In genomic region chr1:91020967-91021685, GRCh38 we compare ENCODE assay signal across 8 cellular contexts. TPM values are rescaled to one million over a fixed set of nuclear protein-coding genes. Genes with fewer than 3 reads are reported as not detected.
DNase-seq lines count a peak whose midpoint lies in the region; ATAC-seq and TF ChIP-seq lines count a peak whose summit lies in the region.

No MANE protein-coding gene starts in this region.

- TF ChIP-seq POLR2A in body of pancreas (IDR thresholded peaks at IDR 0.05): no peak

- no peaks in the 10 kb centered on the region for H3K27me3 ChIP-seq in body of pancreas
- H3K27me3 ChIP-seq in iPS-15b (ENCODE audit: control insufficient read depth, insufficient read depth, low read length): no peaks in the 10 kb centered on the region
- H3K27me3 ChIP-seq in skeletal muscle satellite cell (ENCODE audit: control insufficient read depth, insufficient read depth, low read length): no peaks in the 10 kb centered on the region

- H3K4me1 ChIP-seq in body of pancreas (peaks cover 44% of the 10 kb centered on the region), iPS-15b (ENCODE audit: control insufficient read depth, insufficient read depth, low read length) (peaks cover 14% of the 10 kb centered on the region), skeletal muscle satellite cell (ENCODE audit: control insufficient read depth, insufficient read depth, low read length) (peaks cover 16% of the 10 kb centered on the region)

- H3K4me3 ChIP-seq in body of pancreas: peak overlapping the region; percentile 57 to 69
- peak overlapping the region; percentile 94 for H3K4me3 ChIP-seq in iPS-15b (ENCODE audit: low read depth, low read length)
- H3K4me3 ChIP-seq in skeletal muscle satellite cell (ENCODE audit: low read length): peak overlapping the region; percentile 95

- ATAC-seq in GM18499 (IDR thresholded peaks at IDR 0.05; ENCODE audit: insufficient read depth, unreplicated experiment) (peak; percentile 25), HG02840 (IDR thresholded peaks at IDR 0.05; ENCODE audit: low FRiP score, unreplicated experiment) (peak; percentile 35), body of pancreas (peak; percentile 49)

- peak overlapping the region; percentile 97 to 100 (median 99) for H3K27ac ChIP-seq in body of pancreas

- peak overlapping the region; percentile 97 for H3K9ac ChIP-seq in iPS-15b (ENCODE audit: low read depth, low read length)
- H3K9ac ChIP-seq in skeletal muscle satellite cell (ENCODE audit: low read depth, low read length): peak overlapping the region; percentile 97

- TF ChIP-seq CTCF in body of pancreas (IDR thresholded peaks at IDR 0.05): peak in 2 of 7 experiments; percentile 4

- H3K4me2 ChIP-seq in skeletal muscle satellite cell (ENCODE audit: low read length): peak overlapping the region; percentile 99

- H3K9me3 ChIP-seq in body of pancreas (no peaks in the 10 kb centered on the region), iPS-15b (ENCODE audit: control insufficient read depth, insufficient read depth, low read length) (no peaks in the 10 kb centered on the region), skeletal muscle satellite cell (replicated peaks; ENCODE audit: low read length) (no peaks in the 10 kb centered on the region)

- DNase-seq in NCI-H1694 treated with DMSO at 0.1 percent for 48 hours (lab: John Stamatoyannopoulos, UW) (peak; percentile 81), UCSD-AML1 (lab: John Stamatoyannopoulos, UW; ENCODE audit: unreplicated experiment) (peak; percentile 85), body of pancreas (peak; percentile 67 to 79 (median 74)), mesenteric fat pad (ENCODE audit: low spot score) (no peak)

- H3K36me3 ChIP-seq in body of pancreas (replicated peaks in 1 of 2; ENCODE audit: insufficient read depth in 1 of 2, low read depth in 2 of 2): no peaks in the 10 kb centered on the region
- H3K36me3 ChIP-seq in iPS-15b (ENCODE audit: control insufficient read depth, insufficient read depth, low read length): no peaks in the 10 kb centered on the region
- H3K36me3 ChIP-seq in skeletal muscle satellite cell (ENCODE audit: insufficient read depth, low read length): peaks cover 7% of the 10 kb centered on the region

- 1 to 3% methylated on average over 7 to 27 of the region's 33 CpGs for WGBS in body of pancreas, 2 donors

- intact Hi-C loops in body of pancreas (cut with DNase I): no loop called here

RNA-seq across cellular contexts. Expression of gene ZNF644, which starts 0.7 kb away (rescaled TPM):
- total RNA-seq in body of pancreas: 10 to 100 TPM; 41.0 to 47.1 TPM
- total RNA-seq in skeletal muscle satellite cell (2012; rRNA removed): 39.5 and 46.4 TPM in 2 replicates
- total RNA-seq in mesenteric fat pad: 38.3 TPM
